14 cellular contexts compared by ENCODE assay signal in genomic region chr3:139020868-139021234, GRCh38. TPM values are rescaled to one million over a fixed set of nuclear protein-coding genes. Genes with fewer than 3 reads are reported as not detected.
DNase-seq lines count a peak whose midpoint lies in the region; ATAC-seq, FAIRE-seq and TF ChIP-seq lines count a peak whose summit lies in the region.
"Had no signal": no experiment of that assay in that cellular context is flagged by ENCODE, and none has a peak within 500 bp of the region (broad histone marks: within the 10 kb centered on the region; RNA-seq: fewer than 3 reads in every experiment).

Gene PRR23B, minus strand, starts transcription at chr3:139020926. Its CDS starts 265 bp downstream, at chr3:139020661.

- H3K36me3 ChIP-seq in SK-N-SH (replicated peaks in 1 of 2; ENCODE audit: control insufficient read depth in 1 of 2, insufficient read depth in 2 of 2, low read length in 1 of 2), result no peaks in the 10 kb centered on the region
- no peaks in the 10 kb centered on the region for H3K36me3 ChIP-seq in OCI-LY7 (ENCODE audit: insufficient read depth, low read length)
- H3K36me3 ChIP-seq in small intestine (ENCODE audit: control insufficient read depth in 2 of 2, insufficient read depth in 2 of 2, low read length in 2 of 2), result no peaks in the 10 kb centered on the region

- POLR2A ChIA-PET in SK-N-SH (lab: Yijun Ruan, JAX), result no interaction called here
- POLR2A ChIA-PET in OCI-LY7 (lab: Charles Lee), result no interaction called here

- 55% methylated on average over 12 of the region's 19 CpGs for WGBS in SK-N-SH (ENCODE audit: low lambda C conversion rate)
- 60 to 74% (median 63%) methylated on average over 19 of the region's 19 CpGs for WGBS in small intestine, 3 donors

- BruUV-seq in OCI-LY7 (replicated peaks; lab: Mats Ljungman, UMichigan), result no TSS peak

- H3K9me2 ChIP-seq in SK-N-SH, result no peaks in the 10 kb centered on the region
- H3K9me2 ChIP-seq in OCI-LY7 (ENCODE audit: insufficient read depth, low read length), result no peaks in the 10 kb centered on the region

- H3K4me1 ChIP-seq in SK-N-SH (ENCODE audit: control insufficient read depth in 1 of 2, insufficient read depth in 2 of 2, low read depth in 1 of 2, low read length in 1 of 2), result no peaks in the 10 kb centered on the region
- no peaks in the 10 kb centered on the region for H3K4me1 ChIP-seq in OCI-LY7 (ENCODE audit: insufficient read depth, low read length, poor library complexity, severe bottlenecking)
- H3K4me1 ChIP-seq in small intestine (ENCODE audit: control insufficient read depth in 2 of 2, insufficient read depth in 1 of 2, low read depth in 1 of 2, low read length in 1 of 2), result no peaks in the 10 kb centered on the region
- H3K4me1 ChIP-seq: A549 had no signal

- no peak for FAIRE-seq in small intestine (lab: Jason Lieb, UNC)
- FAIRE-seq: A549 had no signal

- H3K27ac ChIP-seq in SK-N-SH (ENCODE audit: low read depth in 2 of 2, low read length in 1 of 2) (no peak within 1 kb of the TSS), OCI-LY7 (ENCODE audit: low read depth, low read length, poor library complexity, severe bottlenecking) (no peak within 1 kb of the TSS), small intestine (ENCODE audit: low read depth in 1 of 2, low read length in 1 of 2) (no peak within 1 kb of the TSS)
- H3K27ac ChIP-seq: A549 had no signal

- DNase-seq in SK-N-SH (peak; percentile 44), OCI-LY7 (ENCODE audit: low spot score) (peak; percentile 0), fibroblast of the aortic adventitia (ENCODE audit: low read depth) (no peak), small intestine (peak; percentile 6), HK-2 (ENCODE audit: unreplicated experiment) (no peak), NCI-H1417 (lab: John Stamatoyannopoulos, UW) (no peak)
- DNase-seq in stimulated activated naive CD8-positive, alpha-beta T cell treated with anti-CD3 and anti-CD28 coated beads, Interleukin-15, Interleukin-2, amounts not matched to agents 100 U/mL and 50 U/mL, for 24 hours, result no peak
- DNase-seq: activated CD4-positive, alpha-beta T cell treated with anti-CD3 and anti-CD28 coated beads, Interleukin-2, amount 50 U/mL, for 4 hours; NCI-H1694 treated with DMSO at 0.1 percent for 48 hours; NCI-H510A treated with DMSO at 0.1 percent for 48 hours had no signal

- no peak for ATAC-seq in SK-N-SH treated with all-trans-retinoic acid at 6 μM for 48 hours
- ATAC-seq in stimulated activated naive CD8-positive, alpha-beta T cell treated with anti-CD3 and anti-CD28 coated beads, Interleukin-15, Interleukin-2, amounts not matched to agents 100 U/mL and 50 U/mL, for 24 hours, result no peak
- ATAC-seq: A549 had no signal

- TF ChIP-seq CTCF in SK-N-SH (IDR thresholded peaks at IDR 0.05) (peak; percentile 46), OCI-LY7 (conservative IDR thresholded peaks at IDR 0.05; ENCODE audit: low read length) (peak; percentile 66), fibroblast of the aortic adventitia (IDR thresholded peaks at IDR 0.05; ENCODE audit: insufficient read depth, low read length) (peak; percentile 4)

- no peaks in the 10 kb centered on the region for H3K9me3 ChIP-seq in SK-N-SH
- no peaks in the 10 kb centered on the region for H3K9me3 ChIP-seq in OCI-LY7 (ENCODE audit: low read length)
- no peaks in the 10 kb centered on the region for H3K9me3 ChIP-seq in small intestine (ENCODE audit: control insufficient read depth, low read depth)
- H3K9me3 ChIP-seq: A549 had no signal

- TF ChIP-seq RAD21 in SK-N-SH (IDR thresholded peaks at IDR 0.05; ENCODE audit: low read length), result no peak

- TF ChIP-seq EP300 in SK-N-SH (IDR thresholded peaks at IDR 0.05; ENCODE audit: borderline replicate concordance in 1 of 2, low read depth in 1 of 2, low read length in 1 of 2), result no peak

- no peak within 1 kb of the TSS for H3K9ac ChIP-seq in SK-N-SH

- H3K79me2 ChIP-seq in SK-N-SH (ENCODE audit: insufficient read depth), result no peaks in the 10 kb centered on the region
- no peaks in the 10 kb centered on the region for H3K79me2 ChIP-seq in OCI-LY7 (ENCODE audit: insufficient read depth, low read depth, low read length)

- no peaks in the 10 kb centered on the region for H3F3A ChIP-seq in SK-N-SH (replicated peaks; ENCODE audit: insufficient read depth)

- intact Hi-C loops in OCI-LY7 (cut with micrococcal nuclease; ENCODE audit: unreplicated experiment), result no loop called here

- CTCF ChIA-PET in SK-N-SH (lab: Yijun Ruan, JAX), result interaction anchor here (0.5 to 1.5 kb wide), 3 partner anchors 13 to 91 kb away, joined by 3 to 4 read pairs (median 3); no protein-coding TSS in a partner anchor
- CTCF ChIA-PET in OCI-LY7 (lab: Charles Lee; ENCODE audit: unreplicated experiment), result no interaction called here

- H4K20me1 ChIP-seq in SK-N-SH (ENCODE audit: insufficient read depth) (no peaks in the 10 kb centered on the region), OCI-LY7 (ENCODE audit: insufficient read depth, low read length) (no peaks in the 10 kb centered on the region)

- H2AFZ ChIP-seq in SK-N-SH (ENCODE audit: low read depth) (no peak within 1 kb of the TSS), OCI-LY7 (ENCODE audit: low read length) (no peak within 1 kb of the TSS)

- no peak within 1 kb of the TSS for H3K4me2 ChIP-seq in SK-N-SH
- H3K4me2 ChIP-seq in OCI-LY7 (ENCODE audit: low read length), result no peak within 1 kb of the TSS
- H3K4me2 ChIP-seq: A549 had no signal

- H3K27me3 ChIP-seq in SK-N-SH (ENCODE audit: insufficient read depth) (no peaks in the 10 kb centered on the region), small intestine (ENCODE audit: control insufficient read depth in 2 of 2, insufficient read depth in 2 of 2, low read length in 2 of 2) (no peaks in the 10 kb centered on the region)

- H3K4me3 ChIP-seq in SK-N-SH (ENCODE audit: low read depth in 2 of 2, low read length in 1 of 2) (no peak within 1 kb of the TSS), OCI-LY7 (ENCODE audit: low read depth, low read length, poor library complexity, severe bottlenecking) (no peak within 1 kb of the TSS), fibroblast of the aortic adventitia (ENCODE audit: low read depth, low read length) (no peak within 1 kb of the TSS), small intestine (ENCODE audit: low read depth in 1 of 2, low read length in 2 of 2) (no peak within 1 kb of the TSS)
- H3K4me3 ChIP-seq: A549 had no signal

TF ChIP-seq in SK-N-SH, 30 proteins besides CTCF, POLR2A, EP300 and RAD21 (continues in another document):
- no peak for TF ChIP-seq GABPA (IDR thresholded peaks at IDR 0.05; ENCODE audit: low read depth)
- TF ChIP-seq IRF3 (IDR thresholded peaks at IDR 0.05; ENCODE audit: low read depth, low read length), result no peak
- TF ChIP-seq USF1 (IDR thresholded peaks at IDR 0.05; ENCODE audit: borderline replicate concordance, low read depth), result no peak

TF ChIP-seq in SK-N-SH treated with all-trans-retinoic acid at 6 μM for 48 hours, 23 proteins besides CTCF, POLR2A, EP300 and RAD21 (continues in another document):
- TF ChIP-seq PATZ1 (CRISPR knock-in tag; IDR thresholded peaks at IDR 0.05; ENCODE audit: borderline replicate concordance), result no peak
- TF ChIP-seq CREB5 (CRISPR knock-in tag; IDR thresholded peaks at IDR 0.05; ENCODE audit: low read depth), result no peak
- TF ChIP-seq ZNF565 (CRISPR knock-in tag; conservative IDR thresholded peaks at IDR 0.05; ENCODE audit: low read depth), result no peak
- no peak for TF ChIP-seq BACH2 (CRISPR knock-in tag; IDR thresholded peaks at IDR 0.05; ENCODE audit: borderline replicate concordance)
- no peak for TF ChIP-seq ZNF8 (CRISPR knock-in tag; IDR thresholded peaks at IDR 0.05)
- no peak for TF ChIP-seq ZFP3 (CRISPR knock-in tag; IDR thresholded peaks at IDR 0.05)
- no peak for TF ChIP-seq POU6F1 (CRISPR knock-in tag; IDR thresholded peaks at IDR 0.05; ENCODE audit: borderline replicate concordance, low read depth)

RNA-seq across cellular contexts. Expression of gene PRR23B, which starts in this region (rescaled TPM):
- polyA plus RNA-seq in SK-N-SH (2012; rRNA removed) (not detected in 2 replicates), small intestine (not detected)
- polyA plus RNA-seq in SK-N-SH (2012; cell fraction: cytosol; rRNA removed), result not detected in 2 replicates
- polyA plus RNA-seq in SK-N-SH (2012; cell fraction: nucleus; rRNA removed), result not detected in 2 replicates
- not detected in 2 replicates for total RNA-seq in OCI-LY7 (2014; rRNA removed; shearing (Covaris generic))
- total RNA-seq in OCI-LY7 (2022) (not detected in 2 replicates), fibroblast of the aortic adventitia (ENCODE audit: low replicate concordance) (not detected in 2 replicates)
- total RNA-seq: lung microvascular endothelial cell, RPMI7951 had no signal
- polyA plus RNA-seq: A549 had no signal

Comparison
In these comparisons a context has a peak if more than half of its experiments do, and no peak if none do; other contexts are left out.
1. Peak in DNase-seq in SK-N-SH; RNA of the gene not detected or under 1 TPM.
2. Peak in DNase-seq in OCI-LY7; RNA of the gene not detected or under 1 TPM.
3. Peak in DNase-seq in small intestine; RNA of the gene not detected or under 1 TPM.
4. CTCF ChIP-seq: peak in every context shown above with its lines; median percentile 66 in OCI-LY7; 46 in SK-N-SH; 4 in fibroblast of the aortic adventitia.